In genomic region chr15:75809986-75810750, GRCh38 we compare ENCODE assay signal across 9 cellular contexts. TPM values are rescaled to one million over a fixed set of nuclear protein-coding genes. Genes with fewer than 3 reads are reported as not detected.
A peak's percentile ranks its signal among the peaks of the same experiment; 100 is the strongest.
DNase-seq lines count a peak whose midpoint lies in the region; ATAC-seq, FAIRE-seq and TF ChIP-seq lines count a peak whose summit lies in the region.
"Had no signal": no experiment of that assay in that cellular context is flagged by ENCODE, and none has a peak within 500 bp of the region (broad histone marks: within the 10 kb centered on the region; RNA-seq: fewer than 3 reads in every experiment).

No MANE protein-coding gene starts in this region.

- no peak overlapping the region for H2AFZ ChIP-seq in OCI-LY3 (ENCODE audit: low read depth, low read length)

- ATAC-seq in HG02763 (IDR thresholded peaks at IDR 0.05; ENCODE audit: unreplicated experiment) (no peak), GM19035 (IDR thresholded peaks at IDR 0.05; ENCODE audit: unreplicated experiment) (no peak)

- no peak for TF ChIP-seq POLR2A in erythroblast (IDR thresholded peaks at IDR 0.05; ENCODE audit: low read length)

- DNase-seq in AG08395 (ENCODE audit: low spot score), result peak; percentile 29
- peak; percentile 23 for DNase-seq in H4 (ENCODE audit: low spot score)
- DNase-seq in erythroblast (lab: John Stamatoyannopoulos, UW), result peak; percentile 20 to 52
- DNase-seq in small intestine, result peak; percentile 47
- no peak for DNase-seq in GOT3 (lab: John Stamatoyannopoulos, UW)

- H3K4me2 ChIP-seq in OCI-LY3 (ENCODE audit: low read length), result no peak overlapping the region

- H3K9me3 ChIP-seq in OCI-LY3 (ENCODE audit: insufficient read depth, low read length), result no peaks in the 10 kb centered on the region
- H3K9me3 ChIP-seq in small intestine (ENCODE audit: control insufficient read depth, low read depth), result no peaks in the 10 kb centered on the region

- H3K27ac ChIP-seq in OCI-LY3 (ENCODE audit: low read length) (no peak overlapping the region), small intestine (ENCODE audit: low read depth in 1 of 2, low read length in 1 of 2) (no peak overlapping the region)
- H3K27ac ChIP-seq: epithelial cell of prostate had no signal

- H3K27me3 ChIP-seq in OCI-LY3 (ENCODE audit: low read depth, low read length) (peaks cover 9% of the 10 kb centered on the region; the same call in 1 of the 2 replicates), small intestine (ENCODE audit: control insufficient read depth in 2 of 2, insufficient read depth in 2 of 2, low read length in 2 of 2) (no peaks in the 10 kb centered on the region)

- no peaks in the 10 kb centered on the region for H3K4me1 ChIP-seq in OCI-LY3 (ENCODE audit: low read length)
- H3K4me1 ChIP-seq in small intestine (ENCODE audit: control insufficient read depth in 2 of 2, insufficient read depth in 1 of 2, low read depth in 1 of 2, low read length in 1 of 2), result no peaks in the 10 kb centered on the region

- 79 to 81% (median 79%) methylated on average over 10 of the region's 10 CpGs for WGBS in small intestine, 3 donors

- peak; percentile 73 for TF ChIP-seq CTCF in OCI-LY3 (IDR thresholded peaks at IDR 0.05; ENCODE audit: low read depth, low read length)

- H3K4me3 ChIP-seq in OCI-LY3 (ENCODE audit: low read length), result no peak overlapping the region
- no peak overlapping the region for H3K4me3 ChIP-seq in small intestine (ENCODE audit: low read depth in 1 of 2, low read length in 2 of 2)

- no peak for FAIRE-seq in small intestine (lab: Jason Lieb, UNC)

- H4K20me1 ChIP-seq in OCI-LY3 (ENCODE audit: insufficient read depth, low read length), result no peaks in the 10 kb centered on the region

- no peaks in the 10 kb centered on the region for H3K79me2 ChIP-seq in OCI-LY3 (ENCODE audit: low read length)

- no peak overlapping the region for H3K9ac ChIP-seq in OCI-LY3 (ENCODE audit: low read length)

- H3K36me3 ChIP-seq in OCI-LY3 (replicated peaks; ENCODE audit: low read depth, low read length) (no peaks in the 10 kb centered on the region), small intestine (ENCODE audit: control insufficient read depth in 2 of 2, insufficient read depth in 2 of 2, low read length in 2 of 2) (no peaks in the 10 kb centered on the region)

RNA-seq across cellular contexts. Expression of gene UBE2Q2, which starts 33.1 kb away (rescaled TPM):
- total RNA-seq in H4 (2014; rRNA removed; shearing (Covaris generic)), result 26.5 and 26.8 TPM in 2 replicates
- 10 to 100 TPM in 1 of 3 donors, 1 to 10 TPM in 2; 2.5 to 14.8 (median 8.9) TPM for polyA plus RNA-seq in small intestine
